Comparison of ENCODE assay signal across 10 cellular contexts in genomic region chr12:52772188-52772587, GRCh38. TPM values are rescaled to one million over a fixed set of nuclear protein-coding genes. Genes with fewer than 3 reads are reported as not detected.
"Had no signal": no experiment of that assay in that cellular context is flagged by ENCODE, and none has a peak within 500 bp of the region (broad histone marks: within the 10 kb centered on the region; RNA-seq: fewer than 3 reads in every experiment).

No MANE protein-coding gene starts in this region.

- ATAC-seq: HCT116, HepG2 had no signal

- DNase-seq: GM23248, GOT3, H7, HFFc6, KBM-7 had no signal

- H3K4me3 ChIP-seq: GM23248, HAP-1 had no signal

RNA-seq across cellular contexts. Expression of gene KRT76, which starts 5.0 kb away (rescaled TPM):
- total RNA-seq: GM23248, H4, H7, HepG2, HFFc6, HT1080 had no signal

RNA-seq across cellular contexts. Expression of gene KRT3, which starts 23.7 kb away (rescaled TPM):
- total RNA-seq: GM23248, H4, H7, HepG2, HFFc6 had no signal

RNA-seq across cellular contexts. Expression of gene KRT4, which starts 41.7 kb away (rescaled TPM):
- total RNA-seq: H4, H7, HepG2, HT1080 had no signal
